In the genomic region with DNA sequence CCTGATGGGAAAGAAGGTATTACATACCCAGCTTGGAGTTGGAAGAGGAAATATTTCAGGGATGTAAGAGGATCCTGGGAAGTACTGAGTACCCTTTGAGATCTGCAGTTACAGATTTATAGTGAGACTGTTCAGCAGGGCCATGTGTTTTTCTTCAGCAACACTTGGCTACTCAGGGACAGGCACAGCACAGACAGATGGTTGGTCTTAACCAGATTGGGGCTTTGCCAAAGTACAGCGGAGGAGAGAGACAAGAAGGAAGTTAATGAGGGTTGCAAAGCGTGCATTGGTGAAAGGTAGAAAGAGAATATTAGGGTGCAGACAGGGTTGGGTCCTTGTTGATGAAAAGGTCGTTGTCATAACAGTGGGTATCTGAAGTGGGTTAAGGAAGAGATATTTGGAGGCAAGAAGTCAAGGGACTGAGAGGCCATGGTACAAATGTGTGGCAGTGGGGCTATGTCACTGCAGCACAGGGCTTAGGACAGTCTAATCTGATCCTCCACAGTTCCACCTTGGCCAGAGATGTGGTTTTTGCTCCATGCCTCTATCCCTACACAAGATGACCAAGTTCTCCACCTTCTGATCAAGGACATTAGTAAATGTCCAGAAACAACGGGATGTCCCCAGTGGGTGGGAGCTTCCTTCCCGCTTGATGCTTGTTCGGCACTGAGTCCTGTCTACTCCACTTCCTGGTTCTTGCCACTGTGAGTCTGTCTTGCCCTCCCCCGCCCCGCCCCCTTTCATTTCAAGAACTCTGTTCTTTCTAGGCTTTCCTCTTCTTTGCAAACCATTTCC, we compare ENCODE assay signal across 8 cellular contexts. TPM values are rescaled to one million over a fixed set of nuclear protein-coding genes. Genes with fewer than 3 reads are reported as not detected.
DNase-seq lines count a peak whose midpoint lies in the region; ATAC-seq and TF ChIP-seq lines count a peak whose summit lies in the region.
"Had no signal": no experiment of that assay in that cellular context is flagged by ENCODE, and none has a peak within 500 bp of the region (broad histone marks: within the 10 kb centered on the region; RNA-seq: fewer than 3 reads in every experiment).

No MANE protein-coding gene starts in this region.

- TF ChIP-seq CTCF in hepatocyte (IDR thresholded peaks at IDR 0.05; ENCODE audit: poor library complexity): no peak

- peaks cover 3% of the 10 kb centered on the region for H3K4me1 ChIP-seq in hepatocyte (ENCODE audit: insufficient read depth)

- WGBS in hepatocyte (ENCODE audit: low lambda C conversion rate, missing lambda C conversion rate): 72% methylated on average over 8 of the region's 8 CpGs

- H3K4me3 ChIP-seq in hepatocyte: no peak overlapping the region

- peak; percentile 77 for ATAC-seq in stimulated activated naive CD8-positive, alpha-beta T cell treated with anti-CD3 and anti-CD28 coated beads, Interleukin-15, Interleukin-2, amounts not matched to agents 100 U/mL and 50 U/mL, for 24 hours
- ATAC-seq in GM18519 (IDR thresholded peaks at IDR 0.05; ENCODE audit: low FRiP score, unreplicated experiment): no peak

- H3K9me3 ChIP-seq in hepatocyte (ENCODE audit: low read depth): no peaks in the 10 kb centered on the region

- no peak overlapping the region for H3K27ac ChIP-seq in hepatocyte

- no peaks in the 10 kb centered on the region for H4K20me1 ChIP-seq in hepatocyte (ENCODE audit: insufficient read depth, poor library complexity, severe bottlenecking)

- no peaks in the 10 kb centered on the region for H3K9me2 ChIP-seq in hepatocyte (replicated peaks; ENCODE audit: insufficient read depth)

- H3K4me2 ChIP-seq in hepatocyte: no peak overlapping the region

- H2AFZ ChIP-seq in hepatocyte: no peak overlapping the region

- DNase-seq in NOMO-1 treated with DMSO at 0.1 percent for 48 hours (lab: John Stamatoyannopoulos, UW; ENCODE audit: unreplicated experiment) (peak; percentile 38), activated T-cell treated with anti-CD3 and anti-CD28 coated beads for 1 hour (ENCODE audit: low read depth) (peak; percentile 54), hepatocyte (ENCODE audit: low spot score) (peak; percentile 54), NCI-H1092 (lab: John Stamatoyannopoulos, UW) (no peak), LoVo (ENCODE audit: low spot score) (no peak)
- DNase-seq in stimulated activated naive CD8-positive, alpha-beta T cell treated with anti-CD3 and anti-CD28 coated beads, Interleukin-15, Interleukin-2, amounts not matched to agents 100 U/mL and 50 U/mL, for 24 hours: peak; percentile 33
- DNase-seq: aorta had no signal

- no peaks in the 10 kb centered on the region for H3K36me3 ChIP-seq in hepatocyte (replicated peaks; ENCODE audit: insufficient read depth, low read depth)

- H3K27me3 ChIP-seq in hepatocyte: no peaks in the 10 kb centered on the region

- H3K79me2 ChIP-seq in hepatocyte: no peaks in the 10 kb centered on the region

RNA-seq across cellular contexts. Expression of a gene that starts 18.9 kb away (rescaled TPM):
- 62.5 and 64.6 TPM in 2 replicates for total RNA-seq in hepatocyte
- 91.7 and 117 TPM in 2 replicates for polyA plus RNA-seq in hepatocyte

Comparison
In these comparisons a context has a peak if more than half of its experiments do, and no peak if none do; other contexts are left out.
1. DNase-seq: peak in NOMO-1 treated with DMSO at 0.1 percent for 48 hours (single experiment), activated T-cell treated with anti-CD3 and anti-CD28 coated beads for 1 hour (single experiment), hepatocyte (single experiment) and stimulated activated naive CD8-positive, alpha-beta T cell treated with anti-CD3 and anti-CD28 coated beads, Interleukin-15, Interleukin-2, amounts not matched to agents 100 U/mL and 50 U/mL, for 24 hours (single experiment); none in NCI-H1092 (single experiment) and LoVo (single experiment).